Comparison of ENCODE assay signal across 9 cellular contexts in genomic region chr11:86559311-86559945, GRCh38.
DNase-seq lines count a peak whose midpoint lies in the region; ATAC-seq and TF ChIP-seq lines count a peak whose summit lies in the region.
"Had no signal": no experiment of that assay in that cellular context is flagged by ENCODE, and none has a peak within 500 bp of the region (broad histone marks: within the 10 kb centered on the region; RNA-seq: fewer than 3 reads in every experiment).

No MANE protein-coding gene starts in this region.

- H3K27me3 Mint-ChIP-seq in CD8-positive, alpha-beta memory T cell = peaks cover 1 to 3% of the 10 kb centered on the region in 2 donors

- peak; percentile 67 for DNase-seq in HT-29 (ENCODE audit: low spot score)
- DNase-seq in coronary artery (ENCODE audit: low spot score) = no peak
- DNase-seq in left lung = no peak
- DNase-seq in stromal cell of bone marrow (ENCODE audit: low read depth) = peak; percentile 76
- DNase-seq in superior temporal gyrus (ENCODE audit: extremely low spot score) = no peak
- no peak for DNase-seq in NCI-H2081 treated with DMSO at 0.1 percent for 48 hours (lab: John Stamatoyannopoulos, UW)
- DNase-seq in CD8-positive, alpha-beta memory T cell = no peak
- no peak for DNase-seq in GM13976 (ENCODE audit: low spot score)
- DNase-seq: glutamatergic neuron had no signal

- peak; percentile 59 for ATAC-seq in left lung

- intact Hi-C loops in left lung (cut with DNase I) = no loop called here

- no peaks in the 10 kb centered on the region for H3K4me1 Mint-ChIP-seq in CD8-positive, alpha-beta memory T cell

- H3K4me3 ChIP-seq in coronary artery = no peak overlapping the region
- no peak overlapping the region for H3K4me3 ChIP-seq in left lung
- no peak overlapping the region for H3K4me3 ChIP-seq in CD8-positive, alpha-beta memory T cell (ENCODE audit: low read length)

- H3K4me3 Mint-ChIP-seq in CD8-positive, alpha-beta memory T cell = no peak overlapping the region

- H3K27ac Mint-ChIP-seq in CD8-positive, alpha-beta memory T cell = no peak overlapping the region

- CTCF ChIA-PET in CD8-positive, alpha-beta memory T cell (lab: Charles Lee) = no interaction called here

- no peaks in the 10 kb centered on the region for H3K9me3 ChIP-seq in left lung
- H3K9me3 ChIP-seq in CD8-positive, alpha-beta memory T cell (ENCODE audit: low read length) = no peaks in the 10 kb centered on the region

- in situ Hi-C loops in GM13976 (cut with MboI; ENCODE audit: low sequenced_read_pairs, unreplicated experiment) = no loop called here

- H3K9me3 Mint-ChIP-seq in CD8-positive, alpha-beta memory T cell = peaks cover 5 to 16% (median 9%) of the 10 kb centered on the region in 5 donors

- H3K27ac ChIP-seq in coronary artery = peak overlapping the region; percentile 12 to 81
- H3K27ac ChIP-seq in left lung = peak overlapping the region; percentile 60 to 71
- H3K27ac ChIP-seq in CD8-positive, alpha-beta memory T cell (ENCODE audit: low read depth, low read length) = no peak overlapping the region

- H3K36me3 Mint-ChIP-seq in CD8-positive, alpha-beta memory T cell = peaks cover 0 to 2% (median 0%) of the 10 kb centered on the region in 3 donors

- H3K4me1 ChIP-seq in left lung = peaks cover 10 to 12% of the 10 kb centered on the region in 2 donors
- no peaks in the 10 kb centered on the region for H3K4me1 ChIP-seq in CD8-positive, alpha-beta memory T cell (ENCODE audit: insufficient read depth, low read length)

- POLR2A ChIA-PET in CD8-positive, alpha-beta memory T cell (lab: Charles Lee) = no interaction called here

- no peak for TF ChIP-seq CTCF in coronary artery (IDR thresholded peaks at IDR 0.05)
- no peak for TF ChIP-seq CTCF in left lung (IDR thresholded peaks at IDR 0.05)
- no peak for TF ChIP-seq CTCF in GM13976 (IDR thresholded peaks at IDR 0.05; ENCODE audit: borderline replicate concordance, control extremely low read depth, extremely low read depth, insufficient read depth, missing control alignments)

- H3K27me3 ChIP-seq in left lung = no peaks in the 10 kb centered on the region
- no peaks in the 10 kb centered on the region for H3K27me3 ChIP-seq in CD8-positive, alpha-beta memory T cell (ENCODE audit: insufficient read depth, low read length, poor library complexity, severe bottlenecking)

- H3K36me3 ChIP-seq in left lung = no peaks in the 10 kb centered on the region
- no peaks in the 10 kb centered on the region for H3K36me3 ChIP-seq in CD8-positive, alpha-beta memory T cell (ENCODE audit: insufficient read depth, low read length)

Comparison
In these comparisons a context has a peak if more than half of its experiments do, and no peak if none do; other contexts are left out.
1. DNase-seq: peak in HT-29 (single experiment) and stromal cell of bone marrow (single experiment); none in coronary artery (single experiment), left lung (0 of 2), superior temporal gyrus (single experiment), NCI-H2081 treated with DMSO at 0.1 percent for 48 hours (single experiment), CD8-positive, alpha-beta memory T cell (0 of 5) and GM13976 (single experiment).